In the genomic region with DNA sequence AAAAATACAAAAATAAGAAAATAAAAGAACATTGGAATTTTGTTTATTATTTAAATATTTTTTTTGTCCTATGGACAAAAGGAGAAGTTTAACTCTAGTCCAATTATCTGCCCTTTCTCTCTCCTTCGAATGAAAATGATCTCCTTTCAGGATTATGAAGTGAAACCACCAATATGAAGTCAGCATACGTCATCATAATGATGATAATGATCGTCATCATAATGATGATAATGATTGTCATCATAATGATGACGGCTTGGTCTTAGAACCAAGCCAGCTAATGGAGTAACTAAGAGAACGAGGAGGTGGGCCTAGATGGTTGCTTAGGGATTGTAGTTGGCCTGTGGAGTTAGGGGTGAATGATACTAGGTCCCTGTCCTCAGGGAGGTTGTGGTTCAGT, we compare ENCODE assay signal across 35 cellular contexts.
"Had no signal": no experiment of that assay in that cellular context is flagged by ENCODE, and none has a peak within 500 bp of the region (broad histone marks: within the 10 kb centered on the region; RNA-seq: fewer than 3 reads in every experiment).

No MANE protein-coding gene starts in this region.

- H3K27me3 ChIP-seq: MG63 had no signal

- H3K36me3 ChIP-seq: MG63 had no signal

- H3K9me3 ChIP-seq: MG63 had no signal

- DNase-seq: Karpas-422, Kasumi-1, MG63, MM.1S, MV-4-11, NCI-H1048, NCI-H1092, NCI-H1092 treated with DMSO at 0.1 percent for 48 hours, NCI-H1105, NCI-H1105 treated with DMSO at 0.1 percent for 48 hours, NCI-H1417, NCI-H1417 treated with DMSO at 0.1 percent for 48 hours, NCI-H1436, NCI-H1436 treated with DMSO at 0.1 percent for 48 hours, NCI-H146, NCI-H1694, NCI-H1694 treated with DMSO at 0.1 percent for 48 hours, NCI-H187, NCI-H187 treated with DMSO at 0.1 percent for 48 hours, NCI-H1930, NCI-H2029, NCI-H2029 treated with DMSO at 0.1 percent for 48 hours, NCI-H2081, NCI-H2081 treated with DMSO at 0.1 percent for 48 hours, NCI-H2107, NCI-H2171, NCI-H2171 treated with DMSO at 0.1 percent for 48 hours, NCI-H2227 treated with DMSO at 0.1 percent for 48 hours, NCI-H226, NCI-H345, NCI-H446, NCI-H446 treated with DMSO at 0.1 percent for 48 hours, NCI-H510A, NCI-H510A treated with DMSO at 0.1 percent for 48 hours, NCI-H524 had no signal

- H3K4me3 ChIP-seq: MG63 had no signal
